In the genomic region with DNA sequence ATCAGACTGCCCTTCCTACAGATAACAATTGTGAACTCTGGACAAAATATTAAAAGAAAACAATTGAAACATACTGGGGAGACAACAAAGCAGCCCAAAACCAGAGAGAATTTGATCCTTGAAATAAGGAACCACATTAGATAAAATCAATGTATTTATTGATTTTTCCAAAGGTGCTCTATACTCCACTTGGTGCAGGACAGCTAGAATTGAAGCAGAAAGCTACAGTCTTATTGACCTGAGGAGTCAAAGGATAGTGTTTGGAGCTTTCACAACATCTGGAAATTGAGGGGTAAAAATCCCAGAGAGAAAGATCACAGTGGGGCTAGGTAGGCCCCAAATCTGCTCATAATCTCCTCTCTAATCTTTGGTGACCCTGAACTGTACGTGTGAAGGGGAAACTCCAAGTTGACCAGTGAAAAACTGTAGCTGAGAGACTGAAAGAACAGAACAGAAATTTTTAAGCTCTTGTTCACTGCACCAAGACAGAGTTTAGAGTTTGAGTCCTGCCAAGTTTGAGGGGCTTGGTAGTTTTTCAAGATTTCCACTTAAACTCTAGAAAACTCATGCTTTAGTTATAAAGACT, we compare ENCODE assay signal across 37 cellular contexts.
DNase-seq lines count a peak whose midpoint lies in the region; ATAC-seq, FAIRE-seq and TF ChIP-seq lines count a peak whose summit lies in the region.
"Had no signal": no experiment of that assay in that cellular context is flagged by ENCODE, and none has a peak within 500 bp of the region (broad histone marks: within the 10 kb centered on the region; RNA-seq: fewer than 3 reads in every experiment).

No MANE protein-coding gene starts in this region.

- peak overlapping the region; percentile 18 for H2AFZ ChIP-seq in keratinocyte (ENCODE audit: control insufficient read depth, low read length)

- H3K4me3 ChIP-seq in keratinocyte (ENCODE audit: control insufficient read depth in 2 of 3, extremely low read depth in 1 of 3, insufficient read depth in 2 of 3, low read depth in 1 of 3, low read length in 3 of 3) = no peak overlapping the region
- H3K4me3 ChIP-seq: BLaER1 treated with 17β-estradiol and CSF1 and Interleukin-3, amounts not matched to agents 10 nM and 100 nM; dorsolateral prefrontal cortex; esophagus squamous epithelium; MG63; Peyer's patch; upper lobe of right lung had no signal

- no peak for FAIRE-seq in keratinocyte (lab: Jason Lieb, UNC)
- FAIRE-seq: endometrium, H54, HTR-8/SVneo, kidney had no signal

- H3K79me2 ChIP-seq in keratinocyte (ENCODE audit: control insufficient read depth, insufficient read depth, low read length) = no peaks in the 10 kb centered on the region

- H3K4me2 ChIP-seq in keratinocyte (ENCODE audit: control insufficient read depth, extremely low read depth, insufficient read depth, low read depth, low read length) = no peak overlapping the region
- H3K4me2 ChIP-seq: BLaER1 treated with 17β-estradiol and CSF1 and Interleukin-3, amounts not matched to agents 10 nM and 100 nM; KMS-11 had no signal

- no peaks in the 10 kb centered on the region for H3K9me3 ChIP-seq in keratinocyte (ENCODE audit: control insufficient read depth, low read depth, low read length)
- H3K9me3 ChIP-seq: BLaER1 treated with 17β-estradiol and CSF1 and Interleukin-3, amounts not matched to agents 10 nM and 100 nM; esophagus squamous epithelium; Peyer's patch; upper lobe of right lung had no signal

- H3K36me3 ChIP-seq in keratinocyte (ENCODE audit: control insufficient read depth in 2 of 2, extremely low read depth in 1 of 2, insufficient read depth in 2 of 2, low read length in 2 of 2) = no peaks in the 10 kb centered on the region
- H3K36me3 ChIP-seq: BLaER1 treated with 17β-estradiol and CSF1 and Interleukin-3, amounts not matched to agents 10 nM and 100 nM; esophagus squamous epithelium; MG63; Peyer's patch; upper lobe of right lung had no signal

- TF ChIP-seq CTCF in GM13977 (IDR thresholded peaks at IDR 0.05; ENCODE audit: extremely low read depth, insufficient read depth, missing control alignments) (no peak), keratinocyte (optimal IDR thresholded peaks at IDR 0.05 in 1 of 3, IDR thresholded peaks at IDR 0.05 in 1 of 3, conservative IDR thresholded peaks at IDR 0.05 in 1 of 3; ENCODE audit: extremely low read depth in 1 of 3, insufficient read depth in 2 of 3, low read length in 3 of 3) (no peak)

- DNase-seq in GM13977 (ENCODE audit: low spot score) (peak; percentile 49), keratinocyte (ENCODE audit: low read depth, low spot score) (no peak), islet precursor cell (no peak), NCI-H1105 (lab: John Stamatoyannopoulos, UW) (no peak)
- no peak for DNase-seq in stimulated activated CD4-positive, alpha-beta T cell treated with anti-CD3 and anti-CD28 coated beads, Interleukin-4, amount 100 ng/mL, for 24 hours
- DNase-seq: activated CD4-positive, alpha-beta T cell treated with anti-CD3 and anti-CD28 coated beads for 48 hours; activated CD8-positive, alpha-beta memory T cell treated with anti-CD3 and anti-CD28 coated beads for 24 hours; activated T-cell treated with anti-CD3 and anti-CD28 coated beads for 4 hours; amniotic stem cell; DMS153; dorsolateral prefrontal cortex; esophagus squamous epithelium; foreskin keratinocyte; head of caudate nucleus; kidney; left ventricle myocardium superior; MG63; midbrain; naive B cell; NCI-H1930; NCI-H510A treated with DMSO at 0.1 percent for 48 hours; NK-92 treated with Interleukin-12 subunit alpha and Interleukin-12 subunit beta, amount 100 ng/mL, for 24 hours; Peyer's patch; SHP77; stimulated activated naive B cell treated with anti-CD40 and anti-IgM and Interleukin-4, amounts not matched to agents 10 μg/mL and 1 μg/mL and 100 μg/mL, for 72 hours; SW 1271; T-helper 9 cell; upper lobe of right lung had no signal

- no peaks in the 10 kb centered on the region for H3K27me3 ChIP-seq in keratinocyte (ENCODE audit: control insufficient read depth, extremely low read depth, insufficient read depth, low read length)
- H3K27me3 ChIP-seq: BLaER1 treated with 17β-estradiol and CSF1 and Interleukin-3, amounts not matched to agents 10 nM and 100 nM; esophagus squamous epithelium; foreskin keratinocyte; MG63; Peyer's patch; upper lobe of right lung had no signal

- dilution Hi-C loops in keratinocyte (cut with MboI; ENCODE audit: extremely low pct_ligation_motif_present, low sequenced_read_pairs) = no loop called here

- H3K27ac ChIP-seq in keratinocyte (ENCODE audit: control insufficient read depth, insufficient read depth, low read length) = no peak overlapping the region
- H3K27ac ChIP-seq: BLaER1 treated with 17β-estradiol and CSF1 and Interleukin-3, amounts not matched to agents 10 nM and 100 nM; dorsolateral prefrontal cortex; esophagus squamous epithelium; foreskin keratinocyte; KMS-11; Peyer's patch; upper lobe of right lung; VCaP had no signal

- H4K20me1 ChIP-seq in keratinocyte (ENCODE audit: control insufficient read depth, extremely low read depth, insufficient read depth, low read length) = no peaks in the 10 kb centered on the region
- H4K20me1 ChIP-seq: BLaER1 treated with 17β-estradiol and CSF1 and Interleukin-3, amounts not matched to agents 10 nM and 100 nM had no signal

- in situ Hi-C loops in GM13977 (cut with MboI; ENCODE audit: low pct_unique_long_range_greater_than_20kb, low sequenced_read_pairs, unreplicated experiment) = no loop called here

- no peaks in the 10 kb centered on the region for H3K9me1 ChIP-seq in keratinocyte (ENCODE audit: control insufficient read depth, extremely low read depth, insufficient read depth, low read length)

- peaks cover 23% of the 10 kb centered on the region for H3K4me1 ChIP-seq in keratinocyte (ENCODE audit: control insufficient read depth, extremely low read depth, insufficient read depth, low read length)
- H3K4me1 ChIP-seq: Peyer's patch, upper lobe of right lung had no signal

- peak; percentile 64 for ATAC-seq in GM19035 (IDR thresholded peaks at IDR 0.05; ENCODE audit: unreplicated experiment)
- ATAC-seq in HG02852 (IDR thresholded peaks at IDR 0.05; ENCODE audit: unreplicated experiment) = peak; percentile 71
- ATAC-seq in GM21576 (IDR thresholded peaks at IDR 0.05; ENCODE audit: unreplicated experiment) = no peak
- ATAC-seq: foreskin keratinocyte; left ventricle myocardium superior; stimulated activated naive B cell treated with anti-CD40 and anti-IgM and Interleukin-4, amounts not matched to agents 10 μg/mL and 1 μg/mL and 100 μg/mL, for 72 hours; upper lobe of right lung had no signal

- no peak overlapping the region for H3K9ac ChIP-seq in keratinocyte (ENCODE audit: control insufficient read depth, extremely low read depth, insufficient read depth, low read length)
- H3K9ac ChIP-seq: BLaER1 treated with 17β-estradiol and CSF1 and Interleukin-3, amounts not matched to agents 10 nM and 100 nM; KMS-11 had no signal
